27 cellular contexts compared by ENCODE assay signal in the genomic region with DNA sequence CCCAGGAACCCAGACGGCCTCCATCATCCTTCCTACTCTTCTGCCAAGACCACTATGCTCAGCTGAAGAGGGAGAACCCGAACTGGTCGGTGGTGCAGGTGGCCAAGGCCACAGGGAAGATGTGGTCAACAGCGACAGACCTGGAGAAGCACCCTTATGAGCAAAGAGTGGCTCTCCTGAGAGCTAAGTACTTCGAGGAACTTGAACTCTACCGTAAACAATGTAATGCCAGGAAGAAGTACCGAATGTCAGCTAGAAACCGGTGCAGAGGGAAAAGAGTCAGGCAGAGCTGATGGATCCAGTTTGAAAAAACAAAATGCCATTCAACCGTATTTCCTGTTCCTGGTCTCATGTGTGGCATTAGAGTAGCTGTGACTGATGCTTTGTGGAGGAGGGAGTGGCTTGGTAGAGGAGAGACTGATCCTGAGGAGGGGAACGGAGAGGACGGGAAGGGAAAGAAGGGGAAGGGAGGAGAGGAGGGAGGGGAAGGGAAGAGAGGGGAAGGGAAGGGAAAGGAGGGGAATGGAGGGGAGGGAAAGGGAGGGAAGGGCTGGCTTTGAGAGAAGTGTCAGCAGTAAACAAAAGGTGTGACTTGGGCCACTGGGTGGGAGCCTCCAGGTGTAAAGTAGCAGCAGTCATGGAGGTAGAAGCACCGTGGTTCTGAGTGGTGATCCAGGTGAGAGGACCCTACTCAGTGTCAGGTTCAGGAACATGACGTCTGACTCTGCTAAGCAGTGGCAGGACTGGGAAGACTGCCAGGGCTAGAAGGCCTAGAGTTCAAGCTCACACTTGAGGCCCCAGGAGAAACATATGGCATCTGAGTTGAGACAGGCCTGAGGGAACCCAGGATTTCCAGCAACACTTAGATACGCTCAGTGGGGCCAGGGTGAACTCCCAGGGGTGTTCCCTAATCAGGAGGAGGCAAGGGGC. TPM values are rescaled to one million over a fixed set of nuclear protein-coding genes. Genes with fewer than 3 reads are reported as not detected.
DNase-seq lines count a peak whose midpoint lies in the region; ATAC-seq, FAIRE-seq and TF ChIP-seq lines count a peak whose summit lies in the region.
"Had no signal": no experiment of that assay in that cellular context is flagged by ENCODE, and none has a peak within 500 bp of the region (broad histone marks: within the 10 kb centered on the region; RNA-seq: fewer than 3 reads in every experiment).

No MANE protein-coding gene starts in this region.

- H3K27me3 ChIP-seq in lung (ENCODE audit: control insufficient read depth, insufficient read depth): no peaks in the 10 kb centered on the region
- H3K27me3 ChIP-seq: SJSA1 had no signal

- FAIRE-seq in HTR-8/SVneo (lab: Jason Lieb, UNC): no peak
- FAIRE-seq: GM18507, RCC 7860 had no signal

- DNase-seq in DMS53 (lab: John Stamatoyannopoulos, UW): peak; percentile 21
- no peak for DNase-seq in DMS53 treated with DMSO at 0.1 percent for 48 hours (lab: John Stamatoyannopoulos, UW; ENCODE audit: unreplicated experiment)
- DNase-seq in M059J (ENCODE audit: low read depth): peak; percentile 48
- peak; percentile 95 for DNase-seq in NCI-H510A (lab: John Stamatoyannopoulos, UW)
- peak; percentile 39 for DNase-seq in lung (ENCODE audit: low spot score)
- no peak for DNase-seq in 8988T
- no peak for DNase-seq in T-helper 9 cell
- DNase-seq in HTR-8/SVneo (ENCODE audit: insufficient read length, low spot score): no peak
- DNase-seq: AML-193; C1 segment of cervical spinal cord; CD8-positive, alpha-beta memory T cell; GDM1; H7; KBM-7; NCI-H1092; NCI-H1436; NCI-H187 treated with DMSO at 0.1 percent for 48 hours; NCI-H226; NCI-H526; OCI-M1; T-helper 1 cell had no signal

- peak; percentile 54 for ATAC-seq in lung (ENCODE audit: insufficient read depth, low FRiP score)
- ATAC-seq: Right ventricle myocardium inferior had no signal

- H3K9me3 ChIP-seq in lung (ENCODE audit: control insufficient read depth in 2 of 2, insufficient read depth in 1 of 2, low read length in 1 of 2): peaks cover 0 to 3% of the 10 kb centered on the region in 2 donors
- H3K9me3 ChIP-seq: SJSA1 had no signal

- H3K36me3 ChIP-seq in lung (ENCODE audit: control insufficient read depth in 2 of 2, insufficient read depth in 2 of 2, low read length in 2 of 2): no peaks in the 10 kb centered on the region
- H3K36me3 ChIP-seq: SJSA1 had no signal

- no peak for TF ChIP-seq CTCF in lung (IDR thresholded peaks at IDR 0.05; ENCODE audit: control extremely low read depth, extremely low read depth)

- no peak overlapping the region for H3K27ac ChIP-seq in lung (ENCODE audit: low read depth in 1 of 2, low read length in 1 of 2)

- WGBS in lung, 2 donors: 46 to 55% methylated on average over 14 of the region's 14 CpGs

- no peak overlapping the region for H3K4me3 ChIP-seq in lung
- H3K4me3 ChIP-seq: SJSA1 had no signal

- H3K4me1 ChIP-seq in lung (ENCODE audit: control insufficient read depth in 2 of 2, insufficient read depth in 2 of 2, low read length in 2 of 2): no peaks in the 10 kb centered on the region

RNA-seq across cellular contexts. Expression of a gene that starts 0.8 kb away (rescaled TPM):
- total RNA-seq in M059J (2014; rRNA removed; shearing (Covaris generic)): not detected in 2 replicates
- total RNA-seq in lung: not detected
- not detected for polyA plus RNA-seq in lung
- total RNA-seq: A172; CD8-positive, alpha-beta memory T cell; H7; Right ventricle myocardium inferior; SJSA1 had no signal
- polyA plus RNA-seq: AG04450; CD8-positive, alpha-beta memory T cell had no signal

Comparison
In these comparisons a context has a peak if more than half of its experiments do, and no peak if none do; other contexts are left out.
1. DNase-seq: peak in DMS53 (single experiment), M059J (single experiment), NCI-H510A (single experiment) and lung (single experiment); none in DMS53 treated with DMSO at 0.1 percent for 48 hours (single experiment), 8988T (single experiment), T-helper 9 cell (single experiment) and HTR-8/SVneo (single experiment).